In the genomic region with DNA sequence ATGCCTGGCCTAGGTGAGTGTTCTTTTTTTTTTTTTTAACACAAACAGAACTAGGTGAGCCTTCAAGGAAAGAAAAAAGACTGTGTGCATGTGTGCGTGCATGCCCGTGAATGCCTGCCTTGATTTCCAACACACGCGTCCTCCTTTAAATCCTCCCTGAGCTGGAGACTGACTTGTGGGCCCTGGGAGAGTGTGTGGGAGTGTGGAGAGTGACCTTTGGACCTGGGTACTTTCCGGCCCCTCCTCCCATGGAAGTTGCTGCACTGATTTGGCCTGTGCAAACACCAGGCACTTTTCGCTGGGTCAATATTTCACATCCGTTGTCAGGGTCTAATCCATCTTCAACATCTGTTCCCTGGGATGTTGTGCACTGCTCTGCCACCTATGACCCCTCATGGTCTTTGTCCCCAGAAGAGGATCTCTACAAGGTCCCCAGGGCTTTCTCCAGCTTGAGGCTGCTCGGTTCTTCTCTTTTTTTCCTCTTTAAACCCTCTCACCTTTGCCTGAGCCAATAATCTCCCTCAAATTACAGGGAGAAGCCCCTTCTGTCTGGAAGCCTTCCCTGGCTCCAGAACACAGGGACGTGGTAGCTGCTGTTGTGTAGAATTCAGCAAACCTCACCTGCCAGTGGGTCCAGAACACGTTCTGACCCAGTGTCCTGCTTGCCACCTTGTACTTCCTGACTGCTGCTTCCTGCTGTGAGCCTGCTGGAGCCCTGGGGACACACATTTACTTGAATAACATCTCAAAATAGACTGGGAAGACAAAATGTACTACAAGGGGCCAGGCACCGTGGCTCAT, we compare ENCODE assay signal across 1 cellular context.
TF ChIP-seq lines count a peak whose summit lies in the region.

No MANE protein-coding gene starts in this region.

TF ChIP-seq in HepG2, 621 proteins besides CTCF, POLR2A, EP300 and RAD21 (continued from another document and continues in another):
- TF ChIP-seq SOX13 (IDR thresholded peaks at IDR 0.05) (peak; percentile 76), SOX13 (CRISPR knock-in tag; conservative IDR thresholded peaks at IDR 0.05 in 1 of 2, IDR thresholded peaks at IDR 0.05 in 1 of 2) (peak in 1 of 2 experiments; percentile 96; a peak in 3 of 4 replicates), DNMT1 (CRISPR knock-in tag; IDR thresholded peaks at IDR 0.05) (no peak), ZNF775 (CRISPR knock-in tag; IDR thresholded peaks at IDR 0.05; ENCODE audit: borderline replicate concordance) (no peak; the same call in 1 of the 2 replicates), RFX3 (CRISPR knock-in tag; IDR thresholded peaks at IDR 0.05) (peak; percentile 71), ZNF34 (CRISPR knock-in tag; IDR thresholded peaks at IDR 0.05; ENCODE audit: borderline replicate concordance) (no peak), ZNF589 (CRISPR knock-in tag; conservative IDR thresholded peaks at IDR 0.05) (no peak), NFE2L1 (CRISPR knock-in tag; IDR thresholded peaks at IDR 0.05; ENCODE audit: borderline replicate concordance) (no peak), MIER2 (CRISPR knock-in tag; IDR thresholded peaks at IDR 0.05) (peak; percentile 84), RELA (CRISPR knock-in tag; IDR thresholded peaks at IDR 0.05) (peak; percentile 99), ZNF556 (CRISPR knock-in tag; IDR thresholded peaks at IDR 0.05; ENCODE audit: borderline replicate concordance) (peak; percentile 97; the same call in 1 of the 2 replicates), EZH2 (conservative IDR thresholded peaks at IDR 0.05; ENCODE audit: low read depth, low read length) (no peak), ZNF703 (CRISPR knock-in tag; IDR thresholded peaks at IDR 0.05; ENCODE audit: borderline replicate concordance) (no peak), NFKB2 (CRISPR knock-in tag; IDR thresholded peaks at IDR 0.05; ENCODE audit: borderline replicate concordance) (no peak; the same call in 1 of the 2 replicates), ZNF160 (CRISPR knock-in tag; IDR thresholded peaks at IDR 0.05) (peak; percentile 85), ZFP90 (CRISPR knock-in tag; IDR thresholded peaks at IDR 0.05; ENCODE audit: borderline replicate concordance) (peak; percentile 90; the same call in 1 of the 2 replicates), ZNF878 (CRISPR knock-in tag; IDR thresholded peaks at IDR 0.05) (peak; percentile 98), KLF15 (CRISPR knock-in tag; IDR thresholded peaks at IDR 0.05; ENCODE audit: borderline replicate concordance) (peak; percentile 73; the same call in 1 of the 2 replicates), ZNF264 (CRISPR knock-in tag; IDR thresholded peaks at IDR 0.05) (peak; percentile 94)
- TF ChIP-seq, protein P1, sequence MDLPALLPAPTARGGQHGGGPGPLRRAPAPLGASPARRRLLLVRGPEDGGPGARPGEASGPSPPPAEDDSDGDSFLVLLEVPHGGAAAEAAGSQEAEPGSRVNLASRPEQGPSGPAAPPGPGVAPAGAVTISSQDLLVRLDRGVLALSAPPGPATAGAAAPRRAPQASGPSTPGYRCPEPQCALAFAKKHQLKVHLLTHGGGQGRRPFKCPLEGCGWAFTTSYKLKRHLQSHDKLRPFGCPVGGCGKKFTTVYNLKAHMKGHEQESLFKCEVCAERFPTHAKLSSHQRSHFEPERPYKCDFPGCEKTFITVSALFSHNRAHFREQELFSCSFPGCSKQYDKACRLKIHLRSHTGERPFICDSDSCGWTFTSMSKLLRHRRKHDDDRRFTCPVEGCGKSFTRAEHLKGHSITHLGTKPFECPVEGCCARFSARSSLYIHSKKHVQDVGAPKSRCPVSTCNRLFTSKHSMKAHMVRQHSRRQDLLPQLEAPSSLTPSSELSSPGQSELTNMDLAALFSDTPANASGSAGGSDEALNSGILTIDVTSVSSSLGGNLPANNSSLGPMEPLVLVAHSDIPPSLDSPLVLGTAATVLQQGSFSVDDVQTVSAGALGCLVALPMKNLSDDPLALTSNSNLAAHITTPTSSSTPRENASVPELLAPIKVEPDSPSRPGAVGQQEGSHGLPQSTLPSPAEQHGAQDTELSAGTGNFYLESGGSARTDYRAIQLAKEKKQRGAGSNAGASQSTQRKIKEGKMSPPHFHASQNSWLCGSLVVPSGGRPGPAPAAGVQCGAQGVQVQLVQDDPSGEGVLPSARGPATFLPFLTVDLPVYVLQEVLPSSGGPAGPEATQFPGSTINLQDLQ (CRISPR knock-in tag; IDR thresholded peaks at IDR 0.05) = 0 out of 2 replicates have a peak, but pooled peaks have one; percentile 17
- TF ChIP-seq, protein P2, sequence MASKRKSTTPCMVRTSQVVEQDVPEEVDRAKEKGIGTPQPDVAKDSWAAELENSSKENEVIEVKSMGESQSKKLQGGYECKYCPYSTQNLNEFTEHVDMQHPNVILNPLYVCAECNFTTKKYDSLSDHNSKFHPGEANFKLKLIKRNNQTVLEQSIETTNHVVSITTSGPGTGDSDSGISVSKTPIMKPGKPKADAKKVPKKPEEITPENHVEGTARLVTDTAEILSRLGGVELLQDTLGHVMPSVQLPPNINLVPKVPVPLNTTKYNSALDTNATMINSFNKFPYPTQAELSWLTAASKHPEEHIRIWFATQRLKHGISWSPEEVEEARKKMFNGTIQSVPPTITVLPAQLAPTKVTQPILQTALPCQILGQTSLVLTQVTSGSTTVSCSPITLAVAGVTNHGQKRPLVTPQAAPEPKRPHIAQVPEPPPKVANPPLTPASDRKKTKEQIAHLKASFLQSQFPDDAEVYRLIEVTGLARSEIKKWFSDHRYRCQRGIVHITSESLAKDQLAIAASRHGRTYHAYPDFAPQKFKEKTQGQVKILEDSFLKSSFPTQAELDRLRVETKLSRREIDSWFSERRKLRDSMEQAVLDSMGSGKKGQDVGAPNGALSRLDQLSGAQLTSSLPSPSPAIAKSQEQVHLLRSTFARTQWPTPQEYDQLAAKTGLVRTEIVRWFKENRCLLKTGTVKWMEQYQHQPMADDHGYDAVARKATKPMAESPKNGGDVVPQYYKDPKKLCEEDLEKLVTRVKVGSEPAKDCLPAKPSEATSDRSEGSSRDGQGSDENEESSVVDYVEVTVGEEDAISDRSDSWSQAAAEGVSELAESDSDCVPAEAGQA (IDR thresholded peaks at IDR 0.05; ENCODE audit: low read depth) = no peak; the same call in 1 of the 2 replicates
- TF ChIP-seq, protein P2 (CRISPR knock-in tag; IDR thresholded peaks at IDR 0.05; ENCODE audit: borderline replicate concordance) = no peak
- TF ChIP-seq, protein P3, sequence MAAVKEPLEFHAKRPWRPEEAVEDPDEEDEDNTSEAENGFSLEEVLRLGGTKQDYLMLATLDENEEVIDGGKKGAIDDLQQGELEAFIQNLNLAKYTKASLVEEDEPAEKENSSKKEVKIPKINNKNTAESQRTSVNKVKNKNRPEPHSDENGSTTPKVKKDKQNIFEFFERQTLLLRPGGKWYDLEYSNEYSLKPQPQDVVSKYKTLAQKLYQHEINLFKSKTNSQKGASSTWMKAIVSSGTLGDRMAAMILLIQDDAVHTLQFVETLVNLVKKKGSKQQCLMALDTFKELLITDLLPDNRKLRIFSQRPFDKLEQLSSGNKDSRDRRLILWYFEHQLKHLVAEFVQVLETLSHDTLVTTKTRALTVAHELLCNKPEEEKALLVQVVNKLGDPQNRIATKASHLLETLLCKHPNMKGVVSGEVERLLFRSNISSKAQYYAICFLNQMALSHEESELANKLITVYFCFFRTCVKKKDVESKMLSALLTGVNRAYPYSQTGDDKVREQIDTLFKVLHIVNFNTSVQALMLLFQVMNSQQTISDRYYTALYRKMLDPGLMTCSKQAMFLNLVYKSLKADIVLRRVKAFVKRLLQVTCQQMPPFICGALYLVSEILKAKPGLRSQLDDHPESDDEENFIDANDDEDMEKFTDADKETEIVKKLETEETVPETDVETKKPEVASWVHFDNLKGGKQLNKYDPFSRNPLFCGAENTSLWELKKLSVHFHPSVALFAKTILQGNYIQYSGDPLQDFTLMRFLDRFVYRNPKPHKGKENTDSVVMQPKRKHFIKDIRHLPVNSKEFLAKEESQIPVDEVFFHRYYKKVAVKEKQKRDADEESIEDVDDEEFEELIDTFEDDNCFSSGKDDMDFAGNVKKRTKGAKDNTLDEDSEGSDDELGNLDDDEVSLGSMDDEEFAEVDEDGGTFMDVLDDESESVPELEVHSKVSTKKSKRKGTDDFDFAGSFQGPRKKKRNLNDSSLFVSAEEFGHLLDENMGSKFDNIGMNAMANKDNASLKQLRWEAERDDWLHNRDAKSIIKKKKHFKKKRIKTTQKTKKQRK (IDR thresholded peaks at IDR 0.05; ENCODE audit: low read length) = no peak
- TF ChIP-seq, protein P4, sequence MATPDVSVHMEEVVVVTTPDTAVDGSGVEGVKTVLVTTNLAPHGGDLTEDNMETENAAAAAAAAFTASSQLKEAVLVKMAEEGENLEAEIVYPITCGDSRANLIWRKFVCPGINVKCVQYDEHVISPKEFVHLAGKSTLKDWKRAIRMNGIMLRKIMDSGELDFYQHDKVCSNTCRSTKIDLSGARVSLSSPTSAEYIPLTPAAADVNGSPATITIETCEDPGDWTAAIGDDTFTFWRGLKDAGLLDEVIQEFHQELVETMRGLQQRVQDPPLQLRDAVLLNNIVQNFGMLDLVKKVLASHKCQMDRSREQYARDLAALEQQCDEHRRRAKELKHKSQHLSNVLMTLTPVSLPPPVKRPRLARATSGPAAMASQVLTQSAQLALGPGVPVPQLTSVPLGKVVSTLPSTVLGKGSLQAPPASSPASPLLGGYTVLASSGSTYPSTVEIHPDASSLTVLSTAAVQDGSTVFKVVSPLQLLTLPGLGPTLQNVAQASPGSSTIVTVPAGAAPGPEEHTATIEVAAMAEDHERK (CRISPR knock-in tag; IDR thresholded peaks at IDR 0.05; ENCODE audit: low read depth) = no peak; the same call in 1 of the 2 replicates
- TF ChIP-seq, protein P5, sequence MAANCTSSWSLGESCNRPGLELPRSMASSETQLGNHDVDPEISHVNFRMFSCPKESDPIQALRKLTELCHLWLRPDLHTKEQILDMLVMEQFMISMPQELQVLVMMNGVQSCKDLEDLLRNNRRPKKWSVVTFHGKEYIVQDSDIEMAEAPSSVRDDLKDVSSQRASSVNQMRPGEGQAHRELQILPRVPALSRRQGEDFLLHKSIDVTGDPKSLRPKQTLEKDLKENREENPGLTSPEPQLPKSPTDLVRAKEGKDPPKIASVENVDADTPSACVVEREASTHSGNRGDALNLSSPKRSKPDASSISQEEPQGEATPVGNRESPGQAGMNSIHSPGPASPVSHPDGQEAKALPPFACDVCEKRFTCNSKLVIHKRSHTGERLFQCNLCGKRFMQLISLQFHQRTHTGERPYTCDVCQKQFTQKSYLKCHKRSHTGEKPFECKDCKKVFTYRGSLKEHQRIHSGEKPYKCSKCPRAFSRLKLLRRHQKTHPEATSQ (CRISPR knock-in tag; IDR thresholded peaks at IDR 0.05; ENCODE audit: borderline replicate concordance) = peak; percentile 96; the same call in 1 of the 2 replicates
- TF ChIP-seq, protein P6, sequence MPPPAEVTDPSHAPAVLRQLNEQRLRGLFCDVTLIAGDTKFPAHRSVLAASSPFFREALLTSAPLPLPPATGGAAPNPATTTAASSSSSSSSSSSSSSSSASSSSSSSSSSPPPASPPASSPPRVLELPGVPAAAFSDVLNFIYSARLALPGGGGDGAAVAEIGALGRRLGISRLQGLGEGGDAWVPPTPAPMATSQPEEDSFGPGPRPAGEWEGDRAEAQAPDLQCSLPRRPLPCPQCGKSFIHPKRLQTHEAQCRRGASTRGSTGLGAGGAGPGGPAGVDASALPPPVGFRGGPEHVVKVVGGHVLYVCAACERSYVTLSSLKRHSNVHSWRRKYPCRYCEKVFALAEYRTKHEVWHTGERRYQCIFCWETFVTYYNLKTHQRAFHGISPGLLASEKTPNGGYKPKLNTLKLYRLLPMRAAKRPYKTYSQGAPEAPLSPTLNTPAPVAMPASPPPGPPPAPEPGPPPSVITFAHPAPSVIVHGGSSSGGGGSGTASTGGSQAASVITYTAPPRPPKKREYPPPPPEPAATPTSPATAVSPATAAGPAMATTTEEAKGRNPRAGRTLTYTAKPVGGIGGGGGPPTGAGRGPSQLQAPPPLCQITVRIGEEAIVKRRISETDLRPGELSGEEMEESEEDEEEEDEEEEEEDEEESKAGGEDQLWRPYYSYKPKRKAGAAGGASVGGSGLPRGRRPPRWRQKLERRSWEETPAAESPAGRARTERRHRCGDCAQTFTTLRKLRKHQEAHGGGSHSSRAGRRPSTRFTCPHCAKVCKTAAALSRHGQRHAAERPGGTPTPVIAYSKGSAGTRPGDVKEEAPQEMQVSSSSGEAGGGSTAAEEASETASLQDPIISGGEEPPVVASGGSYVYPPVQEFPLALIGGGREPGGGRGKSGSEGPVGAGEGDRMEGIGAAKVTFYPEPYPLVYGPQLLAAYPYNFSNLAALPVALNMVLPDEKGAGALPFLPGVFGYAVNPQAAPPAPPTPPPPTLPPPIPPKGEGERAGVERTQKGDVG (CRISPR knock-in tag; IDR thresholded peaks at IDR 0.05; ENCODE audit: borderline replicate concordance) = peak; percentile 67; the same call in 1 of the 2 replicates
- TF ChIP-seq, protein P7, sequence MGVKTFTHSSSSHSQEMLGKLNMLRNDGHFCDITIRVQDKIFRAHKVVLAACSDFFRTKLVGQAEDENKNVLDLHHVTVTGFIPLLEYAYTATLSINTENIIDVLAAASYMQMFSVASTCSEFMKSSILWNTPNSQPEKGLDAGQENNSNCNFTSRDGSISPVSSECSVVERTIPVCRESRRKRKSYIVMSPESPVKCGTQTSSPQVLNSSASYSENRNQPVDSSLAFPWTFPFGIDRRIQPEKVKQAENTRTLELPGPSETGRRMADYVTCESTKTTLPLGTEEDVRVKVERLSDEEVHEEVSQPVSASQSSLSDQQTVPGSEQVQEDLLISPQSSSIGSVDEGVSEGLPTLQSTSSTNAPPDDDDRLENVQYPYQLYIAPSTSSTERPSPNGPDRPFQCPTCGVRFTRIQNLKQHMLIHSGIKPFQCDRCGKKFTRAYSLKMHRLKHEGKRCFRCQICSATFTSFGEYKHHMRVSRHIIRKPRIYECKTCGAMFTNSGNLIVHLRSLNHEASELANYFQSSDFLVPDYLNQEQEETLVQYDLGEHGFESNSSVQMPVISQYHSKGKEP (CRISPR knock-in tag; IDR thresholded peaks at IDR 0.05) = no peak
- TF ChIP-seq, protein P8, sequence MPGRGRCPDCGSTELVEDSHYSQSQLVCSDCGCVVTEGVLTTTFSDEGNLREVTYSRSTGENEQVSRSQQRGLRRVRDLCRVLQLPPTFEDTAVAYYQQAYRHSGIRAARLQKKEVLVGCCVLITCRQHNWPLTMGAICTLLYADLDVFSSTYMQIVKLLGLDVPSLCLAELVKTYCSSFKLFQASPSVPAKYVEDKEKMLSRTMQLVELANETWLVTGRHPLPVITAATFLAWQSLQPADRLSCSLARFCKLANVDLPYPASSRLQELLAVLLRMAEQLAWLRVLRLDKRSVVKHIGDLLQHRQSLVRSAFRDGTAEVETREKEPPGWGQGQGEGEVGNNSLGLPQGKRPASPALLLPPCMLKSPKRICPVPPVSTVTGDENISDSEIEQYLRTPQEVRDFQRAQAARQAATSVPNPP (CRISPR knock-in tag; IDR thresholded peaks at IDR 0.05) = peak; percentile 84; the same call in 1 of the 2 replicates
